Comparison of ENCODE assay signal across 9 cellular contexts in genomic region chr2:102180687-102180999, GRCh38. TPM values are rescaled to one million over a fixed set of nuclear protein-coding genes. Genes with fewer than 3 reads are reported as not detected.
"Had no signal": no experiment of that assay in that cellular context is flagged by ENCODE, and none has a peak within 500 bp of the region (broad histone marks: within the 10 kb centered on the region; RNA-seq: fewer than 3 reads in every experiment).

No MANE protein-coding gene starts in this region.

- DNase-seq: H9, HCEC 1CT, IMR-90, KG1 had no signal

- H2AFZ ChIP-seq: GM23338 had no signal

- ATAC-seq: GM23338, K562 had no signal

- H3K4me3 Mint-ChIP-seq: GM23338, H9 had no signal

- H3K9me3 Mint-ChIP-seq: GM23338, H9 had no signal

- H3K4me3 ChIP-seq: GM23338, K562 had no signal

- H3K27ac Mint-ChIP-seq: GM23338, H9 had no signal

- H3K27ac ChIP-seq: HL-60 had no signal

- H3K4me1 Mint-ChIP-seq: H9 had no signal

RNA-seq across cellular contexts. Expression of gene IL1RL2, which starts 6.2 kb away (rescaled TPM):
- total RNA-seq: GM23338, H1, H9, HT1080, K562 had no signal
